1 cellular context compared by ENCODE assay signal in genomic region chr21:35414511-35415139, GRCh38.
A peak's percentile ranks its signal among the peaks of the same experiment; 100 is the strongest.
TF ChIP-seq lines count a peak whose summit lies in the region.

No MANE protein-coding gene starts in this region.

TF ChIP-seq in K562, 482 proteins besides CTCF, POLR2A, EP300 and RAD21:
- TF ChIP-seq SETDB1 (IDR thresholded peaks at IDR 0.05; ENCODE audit: low read length) (no peak), ZNF232 (CRISPR knock-in tag; IDR thresholded peaks at IDR 0.05) (peak; percentile 85)
